Comparison of ENCODE assay signal across 1 cellular context in genomic region chr16:22055881-22056280, GRCh38.
TF ChIP-seq lines count a peak whose summit lies in the region.

No MANE protein-coding gene starts in this region.

TF ChIP-seq in H1, 55 proteins besides CTCF, POLR2A, EP300 and RAD21:
- TF ChIP-seq KDM5A (IDR thresholded peaks at IDR 0.05; ENCODE audit: low read length) = no peak
- TF ChIP-seq SP1 (IDR thresholded peaks at IDR 0.05; ENCODE audit: low read depth, low read length) = no peak
- no peak for TF ChIP-seq GABPA (IDR thresholded peaks at IDR 0.05; ENCODE audit: borderline replicate concordance, insufficient read depth, low read length)
- no peak for TF ChIP-seq FOSL1 (IDR thresholded peaks at IDR 0.05; ENCODE audit: insufficient read depth, low read depth, low read length)
- no peak for TF ChIP-seq EZH2 (IDR thresholded peaks at IDR 0.05; ENCODE audit: low read depth, low read length, severe bottlenecking)
TF ChIP-seq in H1: peak in this region for 0.
